ENCODE assay signal across 8 cellular contexts in genomic region chr7:27697861-27698430, GRCh38. TPM values are rescaled to one million over a fixed set of nuclear protein-coding genes. Genes with fewer than 3 reads are reported as not detected.
DNase-seq lines count a peak whose midpoint lies in the region; ATAC-seq and TF ChIP-seq lines count a peak whose summit lies in the region.

No MANE protein-coding gene starts in this region.

- ATAC-seq in HG03354 (IDR thresholded peaks at IDR 0.05; ENCODE audit: poor library complexity, severe bottlenecking, unreplicated experiment) (peak; percentile 58), lower lobe of right lung (peak; percentile 77 to 89)

- no peaks in the 10 kb centered on the region for H3K9me3 Mint-ChIP-seq in nephron progenitor cell

- peak overlapping the region; percentile 38 for H3K4me2 ChIP-seq in SU-DHL-6 (ENCODE audit: low read depth, low read length, poor library complexity, severe bottlenecking)

- H3K79me2 ChIP-seq in SU-DHL-6 (ENCODE audit: insufficient read depth, low read length): no peaks in the 10 kb centered on the region

- no peaks in the 10 kb centered on the region for H3K9me2 ChIP-seq in SU-DHL-6 (replicated peaks; ENCODE audit: insufficient read depth, low read length)

- TF ChIP-seq CTCF in SU-DHL-6 (IDR thresholded peaks at IDR 0.05; ENCODE audit: insufficient read depth, low read length, poor library complexity, severe bottlenecking) (no peak), lower lobe of right lung (IDR thresholded peaks at IDR 0.05) (no peak), nephron progenitor cell (IDR thresholded peaks at IDR 0.05) (no peak)

- H3K27ac Mint-ChIP-seq in nephron progenitor cell: no peak overlapping the region

- no peaks in the 10 kb centered on the region for H3K27me3 ChIP-seq in SU-DHL-6 (ENCODE audit: low read length)
- no peaks in the 10 kb centered on the region for H3K27me3 ChIP-seq in lower lobe of right lung (ENCODE audit: low read depth)

- peaks cover 10% of the 10 kb centered on the region for H3K27me3 Mint-ChIP-seq in nephron progenitor cell (ENCODE audit: low read depth, poor library complexity)

- no peaks in the 10 kb centered on the region for H3F3A ChIP-seq in SU-DHL-6 (ENCODE audit: insufficient read depth)

- no peaks in the 10 kb centered on the region for H3K4me1 ChIP-seq in lower lobe of right lung

- H3K9me3 ChIP-seq in SU-DHL-6 (ENCODE audit: insufficient read depth, low read length) (no peaks in the 10 kb centered on the region), lower lobe of right lung (no peaks in the 10 kb centered on the region)

- H3K4me3 Mint-ChIP-seq in nephron progenitor cell: no peak overlapping the region

- H3K36me3 Mint-ChIP-seq in nephron progenitor cell (ENCODE audit: low read depth): no peaks in the 10 kb centered on the region

- H3K27ac ChIP-seq in SU-DHL-6 (ENCODE audit: low read depth, low read length) (no peak overlapping the region), lower lobe of right lung (peak overlapping the region; percentile 57)

- no peaks in the 10 kb centered on the region for H3K4me1 Mint-ChIP-seq in nephron progenitor cell

- H4K20me1 ChIP-seq in SU-DHL-6 (ENCODE audit: low read depth, low read length): no peaks in the 10 kb centered on the region

- intact Hi-C loops in lower lobe of right lung (cut with DNase I): no loop called here

- H2AFZ ChIP-seq in SU-DHL-6 (ENCODE audit: low read depth, low read length, severe bottlenecking): peak overlapping the region; percentile 86

- peak overlapping the region; percentile 4; the same call in 1 of the 2 replicates for H3K9ac ChIP-seq in SU-DHL-6 (ENCODE audit: low read length)

- DNase-seq in A172 (ENCODE audit: low spot score) (peak; percentile 18), GM19238 (ENCODE audit: insufficient read length, low spot score) (peak; percentile 4), lower lobe of right lung (peak; percentile 72), activated gamma-delta T cell treated with Interleukin-2 at 50 U/mL for 16 hours (no peak), NCI-H1930 (lab: John Stamatoyannopoulos, UW) (no peak), nephron progenitor cell (no peak)

- no peaks in the 10 kb centered on the region for H3K36me3 ChIP-seq in SU-DHL-6 (ENCODE audit: low read length)
- no peaks in the 10 kb centered on the region for H3K36me3 ChIP-seq in lower lobe of right lung

- H3K4me3 ChIP-seq in SU-DHL-6 (ENCODE audit: insufficient read depth, low read length, poor library complexity, severe bottlenecking) (no peak overlapping the region), lower lobe of right lung (no peak overlapping the region)

RNA-seq across cellular contexts. Expression of gene HIBADH, which starts 35.3 kb away (rescaled TPM):
- total RNA-seq in A172 (2014; rRNA removed; shearing (Covaris generic)): 120 and 123 TPM in 2 replicates
- total RNA-seq in lower lobe of right lung: 27.1 TPM

RNA-seq across cellular contexts. Expression of gene TAX1BP1, which starts 42.0 kb away (rescaled TPM):
- total RNA-seq in A172 (2014; rRNA removed; shearing (Covaris generic)): 159 and 174 TPM in 2 replicates
- total RNA-seq in lower lobe of right lung: 128 TPM

Comparison
In these comparisons a context has a peak if more than half of its experiments do, and no peak if none do; other contexts are left out.
1. DNase-seq: peak in A172 (single experiment), GM19238 (single experiment) and lower lobe of right lung (single experiment); none in activated gamma-delta T cell treated with Interleukin-2 at 50 U/mL for 16 hours (single experiment), NCI-H1930 (0 of 2) and nephron progenitor cell (single experiment).